In the genomic region with DNA sequence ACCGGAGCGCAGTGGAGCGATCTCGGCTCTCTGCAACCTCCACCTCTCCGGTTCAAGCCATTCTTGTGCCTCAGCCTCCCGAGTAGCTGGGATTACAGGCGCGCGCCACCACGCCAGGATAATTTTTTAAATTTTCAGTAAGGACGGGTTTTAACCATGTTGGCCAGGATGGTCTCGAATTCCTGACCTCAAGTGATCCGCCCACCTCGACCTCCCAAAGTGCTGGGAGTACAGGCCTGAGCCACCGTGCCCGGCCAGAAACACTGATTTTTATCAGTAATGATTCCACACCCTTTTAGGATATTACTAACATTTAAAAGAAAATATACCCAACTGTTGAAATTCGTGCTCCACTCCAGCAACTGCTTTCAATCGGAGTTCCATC, we compare ENCODE assay signal across 8 cellular contexts. TPM values are rescaled to one million over a fixed set of nuclear protein-coding genes. Genes with fewer than 3 reads are reported as not detected.
DNase-seq lines count a peak whose midpoint lies in the region; ATAC-seq and TF ChIP-seq lines count a peak whose summit lies in the region.

No MANE protein-coding gene starts in this region.

- CTCF ChIA-PET in activated CD4-positive, alpha-beta T cell treated with anti-CD3 and anti-CD28 coated beads for 36 hours (lab: Charles Lee): interaction anchor here (0.6 to 1.2 kb wide), 2 partner anchors 185 to 397 kb away, joined by 3 to 4 read pairs; no protein-coding TSS in a partner anchor

- TF ChIP-seq CTCF in suprapubic skin (IDR thresholded peaks at IDR 0.05): no peak

- no peak for TF ChIP-seq EP300 in suprapubic skin (IDR thresholded peaks at IDR 0.05)

- peaks cover 6% of the 10 kb centered on the region for H3K27me3 Mint-ChIP-seq in activated CD4-positive, alpha-beta T cell treated with anti-CD3 and anti-CD28 coated beads for 36 hours

- POLR2A ChIA-PET in activated CD4-positive, alpha-beta T cell treated with anti-CD3 and anti-CD28 coated beads for 36 hours (lab: Charles Lee): no interaction called here

- H3K9me3 ChIP-seq in adipocyte (ENCODE audit: control insufficient read depth, low read length) (peaks cover 19% of the 10 kb centered on the region), suprapubic skin (peaks cover 4% of the 10 kb centered on the region)

- ATAC-seq in activated CD4-positive, alpha-beta T cell treated with anti-CD3 and anti-CD28 coated beads for 36 hours: no peak
- ATAC-seq in GM19328 (IDR thresholded peaks at IDR 0.05; ENCODE audit: unreplicated experiment): no peak

- H3K36me3 ChIP-seq in adipocyte (ENCODE audit: control insufficient read depth, insufficient read depth, low read length, severe bottlenecking) (peaks cover 11% of the 10 kb centered on the region), suprapubic skin (no peaks in the 10 kb centered on the region)

- H3K9me3 Mint-ChIP-seq in activated CD4-positive, alpha-beta T cell treated with anti-CD3 and anti-CD28 coated beads for 36 hours (ENCODE audit: low read depth): peaks cover 11% of the 10 kb centered on the region

- peak; percentile 4 for DNase-seq in activated CD4-positive, alpha-beta T cell treated with anti-CD3 and anti-CD28 coated beads for 36 hours
- DNase-seq in activated CD4-positive, alpha-beta T cell treated with anti-CD3 and anti-CD28 coated beads for 1 hour: no peak
- DNase-seq in adipocyte (ENCODE audit: low read depth): no peak
- DNase-seq in suprapubic skin (ENCODE audit: low spot score in 2 of 2): no peak
- no peak for DNase-seq in germinal center (ENCODE audit: low spot score)
- DNase-seq in middle frontal gyrus (ENCODE audit: extremely low spot score, low spot score): no peak

- H3K27me3 ChIP-seq in adipocyte (replicated peaks; ENCODE audit: control insufficient read depth, insufficient read depth, low read length): no peaks in the 10 kb centered on the region
- no peaks in the 10 kb centered on the region for H3K27me3 ChIP-seq in layer of hippocampus (ENCODE audit: control insufficient read depth, insufficient read depth, low read length)
- H3K27me3 ChIP-seq in suprapubic skin: no peaks in the 10 kb centered on the region

- H3K4me3 ChIP-seq in adipocyte (ENCODE audit: low read length): peak overlapping the region; percentile 97
- peak overlapping the region; percentile 73 for H3K4me3 ChIP-seq in suprapubic skin

- whole genome bisulfite sequencing in suprapubic skin: 58% methylated on average over 18 of the region's 18 CpGs

- H3K4me1 ChIP-seq in adipocyte (ENCODE audit: control insufficient read depth, insufficient read depth, low read length) (peaks cover 9% of the 10 kb centered on the region), suprapubic skin (peaks cover 13% of the 10 kb centered on the region)

- peak overlapping the region; percentile 25 for H3K27ac Mint-ChIP-seq in activated CD4-positive, alpha-beta T cell treated with anti-CD3 and anti-CD28 coated beads for 36 hours

- TF ChIP-seq POLR2A in suprapubic skin (IDR thresholded peaks at IDR 0.05): no peak

- H3K4me1 Mint-ChIP-seq in activated CD4-positive, alpha-beta T cell treated with anti-CD3 and anti-CD28 coated beads for 36 hours: peaks cover 19% of the 10 kb centered on the region

- intact Hi-C loops in activated CD4-positive, alpha-beta T cell treated with anti-CD3 and anti-CD28 coated beads for 36 hours (cut with DNase I, micrococcal nuclease): loop anchor here in 1 of 2 experiments (5.0 kb wide), 1 partner anchor 170 kb away; no protein-coding TSS in a partner anchor

- peak overlapping the region; percentile 78 for H3K4me3 Mint-ChIP-seq in activated CD4-positive, alpha-beta T cell treated with anti-CD3 and anti-CD28 coated beads for 36 hours

- peak overlapping the region; percentile 46 for H3K27ac ChIP-seq in layer of hippocampus (ENCODE audit: low read depth, low read length)
- H3K27ac ChIP-seq in suprapubic skin: peak overlapping the region; percentile 81

- peak overlapping the region; percentile 89 for H3K9ac ChIP-seq in adipocyte (ENCODE audit: low read length)

- peaks cover 9% of the 10 kb centered on the region for H3K36me3 Mint-ChIP-seq in activated CD4-positive, alpha-beta T cell treated with anti-CD3 and anti-CD28 coated beads for 36 hours (ENCODE audit: low read depth)

RNA-seq across cellular contexts. Expression of a gene that starts 0.5 kb away (rescaled TPM):
- under 1 TPM; 0.63 to 0.75 TPM for total RNA-seq in activated CD4-positive, alpha-beta T cell treated with anti-CD3 and anti-CD28 coated beads for 36 hours
- 1 to 10 TPM in 3 of 4 donors, under 1 TPM in 1; 0.56 to 3.3 (median 2.0) TPM for total RNA-seq in suprapubic skin
